ENCODE assay signal across 14 cellular contexts in genomic region chr3:151346292-151346691, GRCh38. TPM values are rescaled to one million over a fixed set of nuclear protein-coding genes. Genes with fewer than 3 reads are reported as not detected.
A peak's percentile ranks its signal among the peaks of the same experiment; 100 is the strongest.
DNase-seq lines count a peak whose midpoint lies in the region; ATAC-seq and TF ChIP-seq lines count a peak whose summit lies in the region.
"Had no signal": no experiment of that assay in that cellular context is flagged by ENCODE, and none has a peak within 500 bp of the region (broad histone marks: within the 10 kb centered on the region; RNA-seq: fewer than 3 reads in every experiment).

No MANE protein-coding gene starts in this region.

- peak overlapping the region in 5 of 7 donors; percentile 7 to 63 (median 36) for H3K4me3 Mint-ChIP-seq in CD8-positive, alpha-beta memory T cell
- H3K4me3 Mint-ChIP-seq: activated CD8-positive, alpha-beta memory T cell treated with anti-CD3 and anti-CD28 coated beads, Interleukin-2, amount 10 ng/mL, durations not matched to agents 7 days and 5 days; activated naive CD8-positive, alpha-beta T cell treated with anti-CD3 and anti-CD28 coated beads, Interleukin-2, amount 10 ng/mL, durations not matched to agents 7 days and 5 days had no signal

- H3K36me3 ChIP-seq in CD8-positive, alpha-beta memory T cell (ENCODE audit: insufficient read depth, low read length), result no peaks in the 10 kb centered on the region
- no peaks in the 10 kb centered on the region for H3K36me3 ChIP-seq in esophagus muscularis mucosa
- H3K36me3 ChIP-seq: pancreas had no signal

- no peak for ATAC-seq in GM18868 (IDR thresholded peaks at IDR 0.05; ENCODE audit: unreplicated experiment)
- ATAC-seq: activated CD8-positive, alpha-beta memory T cell treated with anti-CD3 and anti-CD28 coated beads, Interleukin-2, amount 10 ng/mL, durations not matched to agents 7 days and 5 days had no signal

- POLR2A ChIA-PET in CD8-positive, alpha-beta memory T cell (lab: Charles Lee), result no interaction called here

- WGBS in esophagus muscularis mucosa, result 85% methylated on average over 3 of the region's 3 CpGs

- peaks cover 10 to 12% (median 10%) of the 10 kb centered on the region in 3 donors for H3K4me1 Mint-ChIP-seq in CD8-positive, alpha-beta memory T cell

- H3K4me3 ChIP-seq in CD8-positive, alpha-beta memory T cell (ENCODE audit: low read length), result no peak overlapping the region
- peak overlapping the region in 2 of 4 donors; percentile 29 for H3K4me3 ChIP-seq in esophagus muscularis mucosa
- H3K4me3 ChIP-seq: pancreas had no signal

- no peak for TF ChIP-seq CTCF in esophagus muscularis mucosa (IDR thresholded peaks at IDR 0.05)

- no peak for TF ChIP-seq EP300 in esophagus muscularis mucosa (IDR thresholded peaks at IDR 0.05)

- H3K9me3 Mint-ChIP-seq in CD8-positive, alpha-beta memory T cell, result no peaks in the 10 kb centered on the region
- H3K9me3 Mint-ChIP-seq: activated naive CD8-positive, alpha-beta T cell treated with anti-CD3 and anti-CD28 coated beads, Interleukin-2, amount 10 ng/mL, durations not matched to agents 7 days and 5 days had no signal

- no peaks in the 10 kb centered on the region for H3K9me3 ChIP-seq in CD8-positive, alpha-beta memory T cell (ENCODE audit: low read length)
- H3K9me3 ChIP-seq in esophagus muscularis mucosa, result no peaks in the 10 kb centered on the region
- H3K9me3 ChIP-seq: pancreas had no signal

- intact Hi-C loops in esophagus muscularis mucosa (cut with DNase I), result no loop called here

- no peaks in the 10 kb centered on the region for H3K27me3 ChIP-seq in CD8-positive, alpha-beta memory T cell (ENCODE audit: insufficient read depth, low read length, poor library complexity, severe bottlenecking)
- no peaks in the 10 kb centered on the region for H3K27me3 ChIP-seq in esophagus muscularis mucosa
- H3K27me3 ChIP-seq: pancreas had no signal

- H3K27ac ChIP-seq in CD8-positive, alpha-beta memory T cell (ENCODE audit: low read depth, low read length), result no peak overlapping the region
- peak overlapping the region; percentile 5 to 76 (median 58) for H3K27ac ChIP-seq in esophagus muscularis mucosa (replicated peaks in 1 of 4)

- TF ChIP-seq POLR2A in esophagus muscularis mucosa (IDR thresholded peaks at IDR 0.05; ENCODE audit: low read depth), result no peak
- TF ChIP-seq POLR2A in erythroblast (IDR thresholded peaks at IDR 0.05; ENCODE audit: low read length), result no peak

- peaks cover 0 to 4% (median 0%) of the 10 kb centered on the region in 3 donors for H3K36me3 Mint-ChIP-seq in CD8-positive, alpha-beta memory T cell
- H3K36me3 Mint-ChIP-seq: activated CD8-positive, alpha-beta memory T cell treated with anti-CD3 and anti-CD28 coated beads, Interleukin-2, amount 10 ng/mL, durations not matched to agents 7 days and 5 days; activated naive CD8-positive, alpha-beta T cell treated with anti-CD3 and anti-CD28 coated beads, Interleukin-2, amount 10 ng/mL, durations not matched to agents 7 days and 5 days had no signal

- H3K27me3 Mint-ChIP-seq in CD8-positive, alpha-beta memory T cell, result peaks cover 14 to 72% of the 10 kb centered on the region in 2 donors

- H3K27ac Mint-ChIP-seq in CD8-positive, alpha-beta memory T cell, result peak overlapping the region in 3 of 8 donors; percentile 4 to 48 (median 5)
- H3K27ac Mint-ChIP-seq: activated CD8-positive, alpha-beta memory T cell treated with anti-CD3 and anti-CD28 coated beads, Interleukin-2, amount 10 ng/mL, durations not matched to agents 7 days and 5 days; activated naive CD8-positive, alpha-beta T cell treated with anti-CD3 and anti-CD28 coated beads, Interleukin-2, amount 10 ng/mL, durations not matched to agents 7 days and 5 days had no signal

- DNase-seq in CD8-positive, alpha-beta memory T cell, result no peak
- peak; percentile 99 for DNase-seq in NOMO-1 treated with DMSO at 0.1 percent for 48 hours (lab: John Stamatoyannopoulos, UW; ENCODE audit: unreplicated experiment)
- DNase-seq in esophagus muscularis mucosa (ENCODE audit: extremely low spot score), result no peak
- peak; percentile 78 for DNase-seq in pons (ENCODE audit: low spot score)
- DNase-seq in NCI-H2227 treated with DMSO at 0.1 percent for 48 hours (lab: John Stamatoyannopoulos, UW), result no peak
- no peak for DNase-seq in erythroblast (lab: John Stamatoyannopoulos, UW)
- DNase-seq in activated T-cell treated with anti-CD3 and anti-CD28 coated beads, Interleukin-2, amount 50 U/mL, for 1 hour, result no peak
- DNase-seq: activated CD8-positive, alpha-beta memory T cell treated with anti-CD3 and anti-CD28 coated beads, Interleukin-2, amount 10 ng/mL, durations not matched to agents 7 days and 5 days; activated naive CD8-positive, alpha-beta T cell treated with anti-CD3 and anti-CD28 coated beads, Interleukin-2, amount 10 ng/mL, durations not matched to agents 7 days and 5 days; cortex of kidney; mesendoderm; NCI-H2081; pancreas had no signal

- CTCF ChIA-PET in CD8-positive, alpha-beta memory T cell (lab: Charles Lee), result interaction anchor here (1.5 kb wide), 1 partner anchor 19 kb away, joined by 4 read pairs; no protein-coding TSS in a partner anchor

- no peaks in the 10 kb centered on the region for H3K4me1 ChIP-seq in CD8-positive, alpha-beta memory T cell (ENCODE audit: insufficient read depth, low read length)
- H3K4me1 ChIP-seq in esophagus muscularis mucosa, result peaks cover 0 to 12% (median 6%) of the 10 kb centered on the region in 4 donors
- H3K4me1 ChIP-seq: pancreas had no signal

RNA-seq across cellular contexts. Expression of gene P2RY13, which starts 16.9 kb away (rescaled TPM):
- total RNA-seq in CD8-positive, alpha-beta memory T cell, result not detected
- not detected for polyA plus RNA-seq in CD8-positive, alpha-beta memory T cell
- total RNA-seq in esophagus muscularis mucosa, result 1 to 10 TPM in 3 of 4 donors, under 1 TPM in 1; 0.80 to 2.0 (median 1.4) TPM
- total RNA-seq: activated CD8-positive, alpha-beta memory T cell treated with anti-CD3 and anti-CD28 coated beads, Interleukin-2, amount 10 ng/mL, durations not matched to agents 7 days and 5 days; activated naive CD8-positive, alpha-beta T cell treated with anti-CD3 and anti-CD28 coated beads, Interleukin-2, amount 10 ng/mL, durations not matched to agents 7 days and 5 days had no signal

RNA-seq across cellular contexts. Expression of gene GPR87, which starts 29.7 kb away (rescaled TPM):
- total RNA-seq in CD8-positive, alpha-beta memory T cell, result 1 to 10 TPM in 1 of 2 experiments, under 1 TPM in 1; 0.61 to 1.2 TPM
- polyA plus RNA-seq in CD8-positive, alpha-beta memory T cell, result not detected
- total RNA-seq in esophagus muscularis mucosa, result not detected
- total RNA-seq: activated naive CD8-positive, alpha-beta T cell treated with anti-CD3 and anti-CD28 coated beads, Interleukin-2, amount 10 ng/mL, durations not matched to agents 7 days and 5 days; pancreas had no signal
- polyA plus RNA-seq: pancreas had no signal

RNA-seq across cellular contexts. Expression of gene P2RY12, which starts 38.3 kb away (rescaled TPM):
- total RNA-seq in CD8-positive, alpha-beta memory T cell, result not detected
- not detected for polyA plus RNA-seq in CD8-positive, alpha-beta memory T cell
- total RNA-seq in esophagus muscularis mucosa, result 1 to 10 TPM; 1.5 to 4.6 (median 2.8) TPM
- total RNA-seq: activated CD8-positive, alpha-beta memory T cell treated with anti-CD3 and anti-CD28 coated beads, Interleukin-2, amount 10 ng/mL, durations not matched to agents 7 days and 5 days; activated naive CD8-positive, alpha-beta T cell treated with anti-CD3 and anti-CD28 coated beads, Interleukin-2, amount 10 ng/mL, durations not matched to agents 7 days and 5 days had no signal

Comparison
In these comparisons a context has a peak if more than half of its experiments do, and no peak if none do; other contexts are left out.
1. DNase-seq: peak in NOMO-1 treated with DMSO at 0.1 percent for 48 hours (single experiment) and pons (single experiment); none in CD8-positive, alpha-beta memory T cell (0 of 5), esophagus muscularis mucosa (single experiment), NCI-H2227 treated with DMSO at 0.1 percent for 48 hours (single experiment), erythroblast (0 of 2) and activated T-cell treated with anti-CD3 and anti-CD28 coated beads, Interleukin-2, amount 50 U/mL, for 1 hour (single experiment).